Comparison of ENCODE assay signal across 8 cellular contexts in the genomic region with DNA sequence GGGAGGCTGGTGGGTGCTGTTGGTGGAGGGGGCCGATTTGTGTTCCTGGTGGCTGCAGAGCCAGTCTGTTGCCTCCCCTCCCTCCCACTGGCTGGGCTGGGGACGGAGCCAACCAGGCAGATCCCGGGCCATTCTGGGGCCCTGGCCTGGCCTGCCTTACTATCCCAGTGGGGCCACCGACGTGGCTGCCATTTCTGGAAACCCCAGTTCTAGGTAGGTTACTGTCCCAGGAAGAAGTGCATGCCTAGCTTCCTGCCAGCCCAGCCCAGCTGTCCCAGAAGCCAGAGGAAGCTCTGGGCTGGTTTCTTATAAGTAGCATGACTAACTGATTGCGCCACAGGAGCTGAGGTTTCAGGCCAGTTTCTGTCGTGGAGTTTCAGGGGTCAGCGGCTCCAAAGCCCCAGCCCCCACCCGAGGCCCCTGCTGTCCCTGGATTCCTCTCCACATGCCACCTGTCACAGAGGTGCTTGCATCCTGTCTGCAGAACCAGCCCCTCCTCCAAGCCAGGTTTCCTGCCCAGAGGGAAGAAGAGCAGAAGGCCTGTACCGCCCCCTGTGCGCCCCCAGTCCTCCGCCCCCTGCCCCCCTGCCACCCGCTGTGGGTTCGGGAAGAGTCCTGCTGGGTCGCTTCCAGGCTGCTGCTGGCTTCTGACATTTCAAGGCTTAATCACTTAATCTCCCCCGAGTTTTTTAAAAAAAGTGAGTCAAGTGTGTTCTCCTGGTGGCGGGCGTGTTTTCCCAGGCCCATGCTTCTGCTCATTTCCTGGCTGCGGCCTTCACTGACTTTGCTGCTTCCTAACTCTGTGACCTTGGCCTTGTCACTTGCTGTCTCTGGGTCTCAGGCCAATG. TPM values are rescaled to one million over a fixed set of nuclear protein-coding genes. Genes with fewer than 3 reads are reported as not detected.
DNase-seq lines count a peak whose midpoint lies in the region; ATAC-seq, FAIRE-seq and TF ChIP-seq lines count a peak whose summit lies in the region.

No MANE protein-coding gene starts in this region.

- no peaks in the 10 kb centered on the region for H3K9me3 Mint-ChIP-seq in natural killer cell

- peak overlapping the region; percentile 62 to 69 for H3K27ac Mint-ChIP-seq in natural killer cell

- peaks cover 35 to 52% of the 10 kb centered on the region in 2 donors for H3K4me1 Mint-ChIP-seq in natural killer cell

- TF ChIP-seq CTCF in fibroblast of mammary gland (conservative IDR thresholded peaks at IDR 0.05; ENCODE audit: control insufficient read depth, insufficient read depth, low read depth, low read length) (no peak), natural killer cell (IDR thresholded peaks at IDR 0.05) (no peak)

- H3K4me3 ChIP-seq in fibroblast of mammary gland (ENCODE audit: control insufficient read depth, low read depth, low read length): no peak overlapping the region

- ATAC-seq in GM19395 (IDR thresholded peaks at IDR 0.05; ENCODE audit: unreplicated experiment) (peak; percentile 75), natural killer cell (peak; percentile 28 to 38 (median 29)), GM21528 (IDR thresholded peaks at IDR 0.05; ENCODE audit: low FRiP score, unreplicated experiment) (no peak)

- no peaks in the 10 kb centered on the region for H3K27me3 Mint-ChIP-seq in natural killer cell (ENCODE audit: low read depth in 2 of 2)

- no peak for FAIRE-seq in urothelium cell line (lab: Jason Lieb, UNC)

- H3K4me3 Mint-ChIP-seq in natural killer cell: peak overlapping the region; percentile 19

- peak; percentile 72 for DNase-seq in NCI-H226
- peak; percentile 66 to 71 for DNase-seq in activated T-cell treated with anti-CD3 and anti-CD28 coated beads, Interleukin-2, amount 50 U/mL, for 48 hours
- peak; percentile 97 for DNase-seq in fibroblast of mammary gland (ENCODE audit: low read depth)
- no peak for DNase-seq in natural killer cell
- DNase-seq in urothelium cell line (ENCODE audit: low spot score): peak; percentile 37
- DNase-seq in germinal center (ENCODE audit: low spot score): no peak

- no peaks in the 10 kb centered on the region for H3K36me3 Mint-ChIP-seq in natural killer cell

- intact Hi-C loops in natural killer cell (cut with micrococcal nuclease): no loop called here

RNA-seq across cellular contexts. Expression of a gene that starts 13.2 kb away (rescaled TPM):
- total RNA-seq in natural killer cell: 10 to 100 TPM; 70.2 to 87.2 (median 86.0) TPM

RNA-seq across cellular contexts. Expression of a gene that starts 58.4 kb away (rescaled TPM):
- total RNA-seq in natural killer cell: 10 to 100 TPM; 29.4 to 42.7 (median 37.7) TPM

Comparison
In these comparisons a context has a peak if more than half of its experiments do, and no peak if none do; other contexts are left out.
1. DNase-seq: peak in NCI-H226 (single experiment), activated T-cell treated with anti-CD3 and anti-CD28 coated beads, Interleukin-2, amount 50 U/mL, for 48 hours (2 of 2), fibroblast of mammary gland (single experiment) and urothelium cell line (single experiment); none in natural killer cell (single experiment) and germinal center (single experiment).